Comparison of ENCODE assay signal across 1 cellular context in the genomic region with DNA sequence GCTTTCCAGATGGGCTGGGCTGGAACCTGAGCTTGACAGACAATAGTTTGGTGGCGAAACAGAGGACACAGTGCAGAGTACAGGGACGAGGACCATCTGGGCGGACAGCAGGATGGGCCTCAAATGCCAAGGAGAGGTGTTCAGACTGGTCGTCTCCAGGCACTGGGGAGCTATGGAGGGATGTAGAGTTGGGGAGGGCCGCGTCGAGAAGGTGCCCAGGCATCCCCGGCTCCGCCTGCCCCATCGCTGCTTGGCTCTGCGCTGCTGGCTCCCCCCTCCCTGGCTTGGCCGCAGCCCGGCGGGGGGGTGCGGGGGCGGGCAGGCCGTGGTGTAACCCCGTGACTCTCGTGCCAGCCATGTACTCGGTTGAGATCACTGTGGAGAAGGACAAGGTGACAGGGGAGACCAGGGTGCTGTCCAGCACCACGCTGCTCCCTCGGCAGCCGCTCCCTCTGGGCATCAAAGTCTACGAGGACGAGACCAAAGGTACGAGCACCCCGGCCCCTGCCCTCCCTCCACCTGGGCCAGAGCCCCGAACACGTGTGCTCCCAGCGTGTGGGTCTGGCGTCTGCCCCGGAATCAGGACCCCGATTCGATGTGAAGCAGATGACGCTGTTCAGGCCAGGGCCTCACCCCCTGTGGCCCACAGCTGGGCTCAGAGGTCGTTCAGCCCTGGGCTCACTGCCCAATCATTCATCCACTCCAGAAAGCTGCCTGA.
A peak's percentile ranks its signal among the peaks of the same experiment; 100 is the strongest.
TF ChIP-seq lines count a peak whose summit lies in the region.

No MANE protein-coding gene starts in this region.

TF ChIP-seq in HepG2, 621 proteins besides CTCF, POLR2A, EP300 and RAD21 (continued from another document and continues in another):
- no peak; the same call in 1 of the 2 replicates for TF ChIP-seq ATF6 (CRISPR knock-in tag; conservative IDR thresholded peaks at IDR 0.05)
- TF ChIP-seq RARG (CRISPR knock-in tag; IDR thresholded peaks at IDR 0.05; ENCODE audit: low read depth) = no peak
- peak; percentile 84 for TF ChIP-seq WIZ (CRISPR knock-in tag; IDR thresholded peaks at IDR 0.05)
- TF ChIP-seq POLR2AphosphoS5 (IDR thresholded peaks at IDR 0.05; ENCODE audit: low read depth, low read length) = peak; percentile 48; the same call in 1 of the 2 replicates
- TF ChIP-seq, protein P1, sequence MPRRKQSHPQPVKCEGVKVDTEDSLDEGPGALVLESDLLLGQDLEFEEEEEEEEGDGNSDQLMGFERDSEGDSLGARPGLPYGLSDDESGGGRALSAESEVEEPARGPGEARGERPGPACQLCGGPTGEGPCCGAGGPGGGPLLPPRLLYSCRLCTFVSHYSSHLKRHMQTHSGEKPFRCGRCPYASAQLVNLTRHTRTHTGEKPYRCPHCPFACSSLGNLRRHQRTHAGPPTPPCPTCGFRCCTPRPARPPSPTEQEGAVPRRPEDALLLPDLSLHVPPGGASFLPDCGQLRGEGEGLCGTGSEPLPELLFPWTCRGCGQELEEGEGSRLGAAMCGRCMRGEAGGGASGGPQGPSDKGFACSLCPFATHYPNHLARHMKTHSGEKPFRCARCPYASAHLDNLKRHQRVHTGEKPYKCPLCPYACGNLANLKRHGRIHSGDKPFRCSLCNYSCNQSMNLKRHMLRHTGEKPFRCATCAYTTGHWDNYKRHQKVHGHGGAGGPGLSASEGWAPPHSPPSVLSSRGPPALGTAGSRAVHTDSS (CRISPR knock-in tag; conservative IDR thresholded peaks at IDR 0.05) = no peak
- no peak for TF ChIP-seq PBX2 (CRISPR knock-in tag; IDR thresholded peaks at IDR 0.05)
- TF ChIP-seq, protein P2, sequence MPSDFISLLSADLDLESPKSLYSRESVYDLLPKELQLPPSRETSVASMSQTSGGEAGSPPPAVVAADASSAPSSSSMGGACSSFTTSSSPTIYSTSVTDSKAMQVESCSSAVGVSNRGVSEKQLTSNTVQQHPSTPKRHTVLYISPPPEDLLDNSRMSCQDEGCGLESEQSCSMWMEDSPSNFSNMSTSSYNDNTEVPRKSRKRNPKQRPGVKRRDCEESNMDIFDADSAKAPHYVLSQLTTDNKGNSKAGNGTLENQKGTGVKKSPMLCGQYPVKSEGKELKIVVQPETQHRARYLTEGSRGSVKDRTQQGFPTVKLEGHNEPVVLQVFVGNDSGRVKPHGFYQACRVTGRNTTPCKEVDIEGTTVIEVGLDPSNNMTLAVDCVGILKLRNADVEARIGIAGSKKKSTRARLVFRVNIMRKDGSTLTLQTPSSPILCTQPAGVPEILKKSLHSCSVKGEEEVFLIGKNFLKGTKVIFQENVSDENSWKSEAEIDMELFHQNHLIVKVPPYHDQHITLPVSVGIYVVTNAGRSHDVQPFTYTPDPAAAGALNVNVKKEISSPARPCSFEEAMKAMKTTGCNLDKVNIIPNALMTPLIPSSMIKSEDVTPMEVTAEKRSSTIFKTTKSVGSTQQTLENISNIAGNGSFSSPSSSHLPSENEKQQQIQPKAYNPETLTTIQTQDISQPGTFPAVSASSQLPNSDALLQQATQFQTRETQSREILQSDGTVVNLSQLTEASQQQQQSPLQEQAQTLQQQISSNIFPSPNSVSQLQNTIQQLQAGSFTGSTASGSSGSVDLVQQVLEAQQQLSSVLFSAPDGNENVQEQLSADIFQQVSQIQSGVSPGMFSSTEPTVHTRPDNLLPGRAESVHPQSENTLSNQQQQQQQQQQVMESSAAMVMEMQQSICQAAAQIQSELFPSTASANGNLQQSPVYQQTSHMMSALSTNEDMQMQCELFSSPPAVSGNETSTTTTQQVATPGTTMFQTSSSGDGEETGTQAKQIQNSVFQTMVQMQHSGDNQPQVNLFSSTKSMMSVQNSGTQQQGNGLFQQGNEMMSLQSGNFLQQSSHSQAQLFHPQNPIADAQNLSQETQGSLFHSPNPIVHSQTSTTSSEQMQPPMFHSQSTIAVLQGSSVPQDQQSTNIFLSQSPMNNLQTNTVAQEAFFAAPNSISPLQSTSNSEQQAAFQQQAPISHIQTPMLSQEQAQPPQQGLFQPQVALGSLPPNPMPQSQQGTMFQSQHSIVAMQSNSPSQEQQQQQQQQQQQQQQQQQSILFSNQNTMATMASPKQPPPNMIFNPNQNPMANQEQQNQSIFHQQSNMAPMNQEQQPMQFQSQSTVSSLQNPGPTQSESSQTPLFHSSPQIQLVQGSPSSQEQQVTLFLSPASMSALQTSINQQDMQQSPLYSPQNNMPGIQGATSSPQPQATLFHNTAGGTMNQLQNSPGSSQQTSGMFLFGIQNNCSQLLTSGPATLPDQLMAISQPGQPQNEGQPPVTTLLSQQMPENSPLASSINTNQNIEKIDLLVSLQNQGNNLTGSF (CRISPR knock-in tag; IDR thresholded peaks at IDR 0.05) = no peak
- no peak for TF ChIP-seq NFIB (CRISPR knock-in tag; IDR thresholded peaks at IDR 0.05; ENCODE audit: borderline replicate concordance)
- no peak for TF ChIP-seq NKX3-1 (CRISPR knock-in tag; IDR thresholded peaks at IDR 0.05)
- TF ChIP-seq CBFB (CRISPR knock-in tag; IDR thresholded peaks at IDR 0.05) = no peak
- peak; percentile 78; the same call in 1 of the 2 replicates for TF ChIP-seq HINFP (CRISPR knock-in tag; IDR thresholded peaks at IDR 0.05; ENCODE audit: low read depth)
- no peak for TF ChIP-seq KLF9 (CRISPR knock-in tag; IDR thresholded peaks at IDR 0.05; ENCODE audit: low read depth)
- TF ChIP-seq FOXP4 (CRISPR knock-in tag; IDR thresholded peaks at IDR 0.05) = peak; percentile 11; the same call in 1 of the 2 replicates
- no peak for TF ChIP-seq FOXK2 (IDR thresholded peaks at IDR 0.05)
- TF ChIP-seq, protein P3, sequence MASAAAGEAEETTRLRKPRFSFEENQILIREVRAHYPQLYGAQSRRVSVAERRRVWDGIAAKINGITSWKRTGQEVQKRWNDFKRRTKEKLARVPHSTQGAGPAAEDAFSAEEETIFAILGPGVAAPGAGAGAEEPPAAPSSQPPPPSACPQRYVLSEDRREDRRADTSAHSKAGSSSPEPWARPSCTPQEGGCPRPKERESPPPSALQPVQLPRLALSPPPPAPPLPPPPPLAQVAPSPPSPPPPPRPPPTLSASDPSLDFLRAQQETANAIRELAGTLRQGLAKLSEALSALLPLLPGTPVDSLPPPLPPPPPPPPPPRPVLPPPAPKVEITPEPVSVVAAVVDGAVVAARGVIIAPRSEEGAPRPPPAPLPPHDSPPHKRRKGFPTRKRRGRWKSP (CRISPR knock-in tag; IDR thresholded peaks at IDR 0.05) = no peak; the same call in 1 of the 2 replicates
- TF ChIP-seq ARID2 (CRISPR knock-in tag; IDR thresholded peaks at IDR 0.05; ENCODE audit: borderline replicate concordance) = no peak; the same call in 1 of the 2 replicates
- TF ChIP-seq POLR2G (IDR thresholded peaks at IDR 0.05; ENCODE audit: low read depth, low read length) = no peak
- TF ChIP-seq ZNF282 (IDR thresholded peaks at IDR 0.05; ENCODE audit: partially characterized antibody) = no peak
- TF ChIP-seq, protein P4, sequence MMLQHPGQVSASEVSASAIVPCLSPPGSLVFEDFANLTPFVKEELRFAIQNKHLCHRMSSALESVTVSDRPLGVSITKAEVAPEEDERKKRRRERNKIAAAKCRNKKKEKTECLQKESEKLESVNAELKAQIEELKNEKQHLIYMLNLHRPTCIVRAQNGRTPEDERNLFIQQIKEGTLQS (CRISPR knock-in tag; IDR thresholded peaks at IDR 0.05) = no peak
- peak; percentile 41; the same call in 1 of the 2 replicates for TF ChIP-seq TFDP1 (CRISPR knock-in tag; IDR thresholded peaks at IDR 0.05; ENCODE audit: borderline replicate concordance)
- TF ChIP-seq TSC22D2 (CRISPR knock-in tag; IDR thresholded peaks at IDR 0.05; ENCODE audit: borderline replicate concordance) = no peak
- TF ChIP-seq CENPT (CRISPR knock-in tag; IDR thresholded peaks at IDR 0.05; ENCODE audit: low read depth) = peak; percentile 84; the same call in 1 of the 2 replicates
- no peak for TF ChIP-seq SIN3B (IDR thresholded peaks at IDR 0.05; ENCODE audit: low read length)
- TF ChIP-seq PREB (CRISPR knock-in tag; IDR thresholded peaks at IDR 0.05) = no peak
- no peak for TF ChIP-seq JUNB (CRISPR knock-in tag; IDR thresholded peaks at IDR 0.05; ENCODE audit: borderline replicate concordance)
